Comparison of ENCODE assay signal across 24 cellular contexts in genomic region chr9:101418518-101419111, GRCh38. TPM values are rescaled to one million over a fixed set of nuclear protein-coding genes. Genes with fewer than 3 reads are reported as not detected.
DNase-seq lines count a peak whose midpoint lies in the region; ATAC-seq, FAIRE-seq and TF ChIP-seq lines count a peak whose summit lies in the region.
"Had no signal": no experiment of that assay in that cellular context is flagged by ENCODE, and none has a peak within 500 bp of the region (broad histone marks: within the 10 kb centered on the region; RNA-seq: fewer than 3 reads in every experiment).

No MANE protein-coding gene starts in this region.

- DNase-seq in EH (ENCODE audit: low read depth): peak; percentile 62
- peak; percentile 36 for DNase-seq in NCI-H226
- DNase-seq in endothelial cell of umbilical vein (ENCODE audit: low read depth, low spot score): no peak
- no peak for DNase-seq in natural killer cell treated with Interleukin-12 subunit alpha and Interleukin-12 subunit beta and Interleukin-15 and Interleukin-18, amount 100 ng/mL, for 72 hours (ENCODE audit: low spot score)
- no peak for DNase-seq in HEK293T (ENCODE audit: extremely low spot score)
- no peak for DNase-seq in erythroblast (lab: John Stamatoyannopoulos, UW)
- DNase-seq: activated CD4-positive, alpha-beta T cell treated with anti-CD3 and anti-CD28 coated beads for 4 hours; activated naive CD4-positive, alpha-beta T cell treated with anti-CD3 and anti-CD28 coated beads, Interleukin-2, amount 50 U/mL, for 16 hours; GF-D8; KBM-7; natural killer cell; NCI-H1105; NCI-H510A; stimulated activated CD4-positive, alpha-beta T cell treated with anti-CD3 and anti-CD28 coated beads, Interleukin-2, amount 100 ng/mL, for 24 hours; stimulated activated naive CD4-positive, alpha-beta T cell treated with Interleukin-2 at 50 U/mL for 16 hours; SW 1271 had no signal

- H3K9me3 ChIP-seq in endothelial cell of umbilical vein (replicated peaks; ENCODE audit: control insufficient read depth, insufficient read depth, low read length) (no peaks in the 10 kb centered on the region), liver (ENCODE audit: control insufficient read depth in 4 of 4, low read length in 3 of 4) (peaks cover 2 to 5% (median 2%) of the 10 kb centered on the region in 4 donors)

- intact Hi-C loops in endothelial cell of umbilical vein (cut with micrococcal nuclease): no loop called here

- no peak for TF ChIP-seq RAD21 in liver (IDR thresholded peaks at IDR 0.05)

- no peaks in the 10 kb centered on the region for H3K27me3 ChIP-seq in endothelial cell of umbilical vein (ENCODE audit: control insufficient read depth in 2 of 2, insufficient read depth in 2 of 2, low read length in 2 of 2)
- no peaks in the 10 kb centered on the region for H3K27me3 ChIP-seq in liver (ENCODE audit: control insufficient read depth in 4 of 4, insufficient read depth in 4 of 4, low read length in 3 of 4)
- H3K27me3 ChIP-seq: ascending aorta had no signal

- H3K27ac Mint-ChIP-seq in natural killer cell treated with Interleukin-12 subunit alpha and Interleukin-12 subunit beta and Interleukin-15 and Interleukin-18, amount 100 ng/mL, for 72 hours: no peak overlapping the region
- H3K27ac Mint-ChIP-seq: GM23338, natural killer cell had no signal

- H3K9me1 ChIP-seq in endothelial cell of umbilical vein (replicated peaks; ENCODE audit: control insufficient read depth, extremely low read depth, insufficient read depth, low read length): no peaks in the 10 kb centered on the region

- H2AFZ ChIP-seq in endothelial cell of umbilical vein (ENCODE audit: low read depth, low read length): no peak overlapping the region
- H2AFZ ChIP-seq: GM23338 had no signal

- no TSS peak for BruUV-seq in endothelial cell of umbilical vein (replicated peaks; lab: Mats Ljungman, UMichigan)

- ATAC-seq in natural killer cell treated with Interleukin-12 subunit alpha and Interleukin-12 subunit beta and Interleukin-15 and Interleukin-18, amount 100 ng/mL, for 72 hours: no peak
- no peak for ATAC-seq in GM21737 (IDR thresholded peaks at IDR 0.05; ENCODE audit: unreplicated experiment)
- ATAC-seq: GM23338, natural killer cell had no signal

- no peak overlapping the region for H3K4me2 ChIP-seq in endothelial cell of umbilical vein (ENCODE audit: insufficient read depth, low read length)
- H3K4me2 ChIP-seq: GM23338 had no signal

- H3K27ac ChIP-seq in endothelial cell of umbilical vein (ENCODE audit: insufficient read depth, low read depth, low read length) (no peak overlapping the region), liver (ENCODE audit: low read depth in 1 of 2, low read length in 2 of 2) (peak overlapping the region; percentile 4 to 44)
- H3K27ac ChIP-seq: ascending aorta had no signal

- dilution Hi-C loops in endothelial cell of umbilical vein (cut with MboI; ENCODE audit: extremely low pct_ligation_motif_present, low sequenced_read_pairs): no loop called here

- H3K4me3 Mint-ChIP-seq in natural killer cell treated with Interleukin-12 subunit alpha and Interleukin-12 subunit beta and Interleukin-15 and Interleukin-18, amount 100 ng/mL, for 72 hours: no peak overlapping the region
- H3K4me3 Mint-ChIP-seq: GM23338, natural killer cell had no signal

- H3K4me1 ChIP-seq in endothelial cell of umbilical vein (ENCODE audit: control insufficient read depth, extremely low read depth, insufficient read depth, low read length) (no peaks in the 10 kb centered on the region), liver (ENCODE audit: control insufficient read depth in 4 of 4, insufficient read depth in 4 of 4, low read length in 3 of 4) (peaks cover 0 to 4% (median 1%) of the 10 kb centered on the region in 4 donors)
- H3K4me1 ChIP-seq: ascending aorta had no signal

- H3K9ac ChIP-seq in endothelial cell of umbilical vein (replicated peaks; ENCODE audit: extremely low read depth, insufficient read depth, low read length) (no peak overlapping the region), liver (ENCODE audit: low read depth in 1 of 2, low read length in 2 of 2) (no peak overlapping the region)

- CTCF ChIA-PET in endothelial cell of umbilical vein (lab: Charles Lee): interaction anchor here (0.7 kb wide), 1 partner anchor 111 kb away, joined by 3 read pairs; no protein-coding TSS in a partner anchor
- CTCF ChIA-PET in HEK293T (lab: Yijun Ruan, JAX): no interaction called here

- POLR2A ChIA-PET in endothelial cell of umbilical vein (lab: Charles Lee) (no interaction called here), HEK293T (lab: Yijun Ruan, JAX) (interaction anchor here (1.0 kb wide), 1 partner anchor 20 kb away, joined by 4 read pairs; the partner anchor contains the start of genes MRPL50 and ZNF189)

- no peaks in the 10 kb centered on the region for H3K4me1 Mint-ChIP-seq in natural killer cell treated with Interleukin-12 subunit alpha and Interleukin-12 subunit beta and Interleukin-15 and Interleukin-18, amount 100 ng/mL, for 72 hours (ENCODE audit: low read depth in 2 of 2)
- H3K4me1 Mint-ChIP-seq: natural killer cell had no signal

- no peaks in the 10 kb centered on the region for H3K27me3 Mint-ChIP-seq in natural killer cell treated with Interleukin-12 subunit alpha and Interleukin-12 subunit beta and Interleukin-15 and Interleukin-18, amount 100 ng/mL, for 72 hours

- H3K4me3 ChIP-seq in endothelial cell of umbilical vein (replicated peaks in 1 of 3; ENCODE audit: insufficient read depth in 1 of 3, low read depth in 1 of 3, low read length in 3 of 3) (no peak overlapping the region), liver (ENCODE audit: low read depth in 1 of 3, low read length in 3 of 3) (no peak overlapping the region)
- H3K4me3 ChIP-seq: ascending aorta, GM23338 had no signal

- no peak for TF ChIP-seq POLR2A in endothelial cell of umbilical vein (IDR thresholded peaks at IDR 0.05; ENCODE audit: low read depth, low read length)
- no peak for TF ChIP-seq POLR2A in erythroblast (IDR thresholded peaks at IDR 0.05; ENCODE audit: low read length)

- TF ChIP-seq CTCF in endothelial cell of umbilical vein (IDR thresholded peaks at IDR 0.05; ENCODE audit: extremely low read depth in 1 of 2, insufficient read depth in 1 of 2, low read depth in 1 of 2, low read length in 2 of 2) (no peak), liver (IDR thresholded peaks at IDR 0.05; ENCODE audit: low read depth, low read length, missing input control) (peak; percentile 2)

- H4K20me1 ChIP-seq in endothelial cell of umbilical vein (replicated peaks; ENCODE audit: control insufficient read depth, extremely low read depth, insufficient read depth, low read length): no peaks in the 10 kb centered on the region

- H3K9me3 Mint-ChIP-seq in natural killer cell treated with Interleukin-12 subunit alpha and Interleukin-12 subunit beta and Interleukin-15 and Interleukin-18, amount 100 ng/mL, for 72 hours: peaks cover 26% of the 10 kb centered on the region

- FAIRE-seq in endothelial cell of umbilical vein (lab: Jason Lieb, UNC): no peak
- FAIRE-seq: colon had no signal

- H3K36me3 Mint-ChIP-seq in natural killer cell treated with Interleukin-12 subunit alpha and Interleukin-12 subunit beta and Interleukin-15 and Interleukin-18, amount 100 ng/mL, for 72 hours: peaks cover 43% of the 10 kb centered on the region

- 28% methylated on average over 5 of the region's 5 CpGs for WGBS in liver

- H3K79me2 ChIP-seq in endothelial cell of umbilical vein (ENCODE audit: control insufficient read depth, insufficient read depth, low read length): no peaks in the 10 kb centered on the region

- H3K36me3 ChIP-seq in endothelial cell of umbilical vein (ENCODE audit: control insufficient read depth in 2 of 2, extremely low read depth in 1 of 2, insufficient read depth in 2 of 2, low read length in 2 of 2): no peaks in the 10 kb centered on the region
- H3K36me3 ChIP-seq in liver (ENCODE audit: control insufficient read depth in 4 of 4, insufficient read depth in 3 of 4, low read depth in 1 of 4, low read length in 3 of 4): peaks cover 0 to 30% (median 20%) of the 10 kb centered on the region in 4 donors

RNA-seq across cellular contexts. Expression of gene ALDOB, which starts 17.0 kb away (rescaled TPM):
- total RNA-seq in endothelial cell of umbilical vein: not detected in 2 replicates
- not detected in 2 replicates for polyA plus RNA-seq in endothelial cell of umbilical vein
- not detected in 2 replicates for polyA plus RNA-seq in endothelial cell of umbilical vein (2011; cell fraction: cytosol; rRNA removed)
- polyA plus RNA-seq in endothelial cell of umbilical vein (2011; cell fraction: nucleus; rRNA removed): not detected in 2 replicates
- polyA plus RNA-seq in endothelial cell of umbilical vein (2012): not detected in 2 replicates
- polyA minus RNA-seq in endothelial cell of umbilical vein: not detected in 2 replicates
- polyA minus RNA-seq in endothelial cell of umbilical vein (2011; cell fraction: cytosol; rRNA and poly(A)+ RNA removed): not detected
- polyA minus RNA-seq in endothelial cell of umbilical vein (2011; cell fraction: nucleus; rRNA and poly(A)+ RNA removed): not detected in 2 replicates
- 1,000 to 10,000 TPM in 1 of 2 donors, 100 to 1,000 TPM in 1; 527 to 1,744 TPM for total RNA-seq in liver
- 1,000 to 10,000 TPM; 1,872 to 2,132 TPM for polyA plus RNA-seq in liver
- not detected for total RNA-seq in natural killer cell treated with Interleukin-12 subunit alpha and Interleukin-12 subunit beta and Interleukin-15 and Interleukin-18, amount 100 ng/mL, for 72 hours
- total RNA-seq: GM23338, kidney epithelial cell, natural killer cell had no signal
- polyA plus RNA-seq: AG04450, GM23338 had no signal

RNA-seq across cellular contexts. Expression of gene ZNF189, which starts 20.0 kb away (rescaled TPM):
- total RNA-seq in endothelial cell of umbilical vein: 14.4 and 14.6 TPM in 2 replicates
- polyA plus RNA-seq in endothelial cell of umbilical vein: 2.5 and 3.3 TPM in 2 replicates
- 4.1 and 4.7 TPM in 2 replicates for polyA plus RNA-seq in endothelial cell of umbilical vein (2011; cell fraction: cytosol; rRNA removed)
- 17.7 and 17.9 TPM in 2 replicates for polyA plus RNA-seq in endothelial cell of umbilical vein (2011; cell fraction: nucleus; rRNA removed)
- 10.7 and 14.1 TPM in 2 replicates for polyA plus RNA-seq in endothelial cell of umbilical vein (2012)
- polyA minus RNA-seq in endothelial cell of umbilical vein: 5.8 and 6.2 TPM in 2 replicates
- 2.0 TPM for polyA minus RNA-seq in endothelial cell of umbilical vein (2011; cell fraction: cytosol; rRNA and poly(A)+ RNA removed)
- polyA minus RNA-seq in endothelial cell of umbilical vein (2011; cell fraction: nucleus; rRNA and poly(A)+ RNA removed): 16.0 and 16.6 TPM in 2 replicates
- total RNA-seq in liver: 10 to 100 TPM; 11.4 to 16.1 TPM
- polyA plus RNA-seq in liver: 1 to 10 TPM; 4.4 to 5.1 TPM
- total RNA-seq in natural killer cell treated with Interleukin-12 subunit alpha and Interleukin-12 subunit beta and Interleukin-15 and Interleukin-18, amount 100 ng/mL, for 72 hours: 10 to 100 TPM; 11.1 to 12.6 TPM

RNA-seq across cellular contexts. Expression of gene MRPL50, which starts 20.2 kb away (rescaled TPM):
- total RNA-seq in endothelial cell of umbilical vein (8.6 and 9.7 TPM in 2 replicates), liver (10 to 100 TPM in 1 of 2 donors, 1 to 10 TPM in 1; 9.0 to 11.9 TPM)
- polyA plus RNA-seq in endothelial cell of umbilical vein (5.1 and 5.7 TPM in 2 replicates), liver (10 to 100 TPM in 1 of 2 donors, 1 to 10 TPM in 1; 5.7 to 12.3 TPM)
- polyA plus RNA-seq in endothelial cell of umbilical vein (2011; cell fraction: cytosol; rRNA removed): 7.2 and 7.4 TPM in 2 replicates
- 3.0 and 4.2 TPM in 2 replicates for polyA plus RNA-seq in endothelial cell of umbilical vein (2011; cell fraction: nucleus; rRNA removed)
- 11.2 and 13.3 TPM in 2 replicates for polyA plus RNA-seq in endothelial cell of umbilical vein (2012)
- polyA minus RNA-seq in endothelial cell of umbilical vein: 1.3 and 2.4 TPM in 2 replicates
- 2.0 TPM for polyA minus RNA-seq in endothelial cell of umbilical vein (2011; cell fraction: cytosol; rRNA and poly(A)+ RNA removed)
- 2.4 and 4.8 TPM in 2 replicates for polyA minus RNA-seq in endothelial cell of umbilical vein (2011; cell fraction: nucleus; rRNA and poly(A)+ RNA removed)
- total RNA-seq in natural killer cell treated with Interleukin-12 subunit alpha and Interleukin-12 subunit beta and Interleukin-15 and Interleukin-18, amount 100 ng/mL, for 72 hours: 10 to 100 TPM in 1 of 2 donors, 1 to 10 TPM in 1; 9.1 to 10.5 TPM

RNA-seq across cellular contexts. Expression of gene BAAT, which starts 33.8 kb away (rescaled TPM):
- total RNA-seq in endothelial cell of umbilical vein (not detected in 2 replicates), liver (100 to 1,000 TPM in 1 of 2 donors, 10 to 100 TPM in 1; 31.9 to 167 TPM)
- polyA plus RNA-seq in endothelial cell of umbilical vein (0.01 TPM in 1 of 2 replicates, not detected in the other), liver (100 to 1,000 TPM; 136 to 275 TPM)
- polyA plus RNA-seq in endothelial cell of umbilical vein (2011; cell fraction: cytosol; rRNA removed): 0.03 TPM in 1 of 2 replicates, not detected in the other
- polyA plus RNA-seq in endothelial cell of umbilical vein (2011; cell fraction: nucleus; rRNA removed): 0.11 and 0.20 TPM in 2 replicates
- not detected in 2 replicates for polyA plus RNA-seq in endothelial cell of umbilical vein (2012)
- not detected in 2 replicates for polyA minus RNA-seq in endothelial cell of umbilical vein
- polyA minus RNA-seq in endothelial cell of umbilical vein (2011; cell fraction: cytosol; rRNA and poly(A)+ RNA removed): not detected
- polyA minus RNA-seq in endothelial cell of umbilical vein (2011; cell fraction: nucleus; rRNA and poly(A)+ RNA removed): 0.53 TPM in 1 of 2 replicates, not detected in the other
- total RNA-seq in natural killer cell treated with Interleukin-12 subunit alpha and Interleukin-12 subunit beta and Interleukin-15 and Interleukin-18, amount 100 ng/mL, for 72 hours: under 1 TPM in 1 of 2 donors, not detected in 1; 0.07 TPM
- total RNA-seq: kidney epithelial cell, mesenteric fat pad, natural killer cell had no signal
- polyA plus RNA-seq: AG04450 had no signal

Comparison
In these comparisons a context has a peak if more than half of its experiments do, and no peak if none do; other contexts are left out.
1. DNase-seq: peak in EH (single experiment) and NCI-H226 (single experiment); none in endothelial cell of umbilical vein (single experiment), natural killer cell treated with Interleukin-12 subunit alpha and Interleukin-12 subunit beta and Interleukin-15 and Interleukin-18, amount 100 ng/mL, for 72 hours (single experiment), HEK293T (single experiment) and erythroblast (0 of 2).
2. RNA of gene ALDOB, which starts 17.0 kb away (total RNA-seq): 527 to 1,744 TPM in liver; not detected in endothelial cell of umbilical vein and not detected in natural killer cell treated with Interleukin-12 subunit alpha and Interleukin-12 subunit beta and Interleukin-15 and Interleukin-18, amount 100 ng/mL, for 72 hours; every median in the first group is over 100 times any median in the second.